12 cellular contexts compared by ENCODE assay signal in genomic region chr9:137705906-137706305, GRCh38.
DNase-seq lines count a peak whose midpoint lies in the region; ATAC-seq, FAIRE-seq and TF ChIP-seq lines count a peak whose summit lies in the region.
"Had no signal": no experiment of that assay in that cellular context is flagged by ENCODE, and none has a peak within 500 bp of the region (broad histone marks: within the 10 kb centered on the region; RNA-seq: fewer than 3 reads in every experiment).

No MANE protein-coding gene starts in this region.

- intact Hi-C loops in kidney (cut with DNase I), result no loop called here

- H3K4me3 ChIP-seq in GM06990 (replicated peaks; ENCODE audit: low read depth, low read length) (peak overlapping the region; percentile 44), kidney (ENCODE audit: low read length in 2 of 2) (no peak overlapping the region)

- TF ChIP-seq POLR2A in GM19099 (IDR thresholded peaks at IDR 0.05; ENCODE audit: extremely low read depth, insufficient read length, low read depth), result peak; percentile 3
- no peak for TF ChIP-seq POLR2A in erythroblast (IDR thresholded peaks at IDR 0.05; ENCODE audit: low read length)

- TF ChIP-seq CTCF in GM06990 (IDR thresholded peaks at IDR 0.05; ENCODE audit: insufficient read depth, low read length, poor library complexity, severe bottlenecking) (no peak), kidney (IDR thresholded peaks at IDR 0.05; ENCODE audit: borderline replicate concordance, extremely low read depth, insufficient read depth) (no peak)

- peak; percentile 24 for ATAC-seq in HG03066 (IDR thresholded peaks at IDR 0.05; ENCODE audit: low read depth, unreplicated experiment)
- ATAC-seq in esophagus mucosa, result peak; percentile 27
- no peak for ATAC-seq in HG03025 (IDR thresholded peaks at IDR 0.05; ENCODE audit: low FRiP score, unreplicated experiment)

- no peaks in the 10 kb centered on the region for H3K9me3 ChIP-seq in kidney (ENCODE audit: control insufficient read depth in 1 of 2, low read length in 2 of 2)

- H3K36me3 ChIP-seq in GM06990 (ENCODE audit: control insufficient read depth, insufficient read depth, low read length), result peaks cover 1% of the 10 kb centered on the region
- H3K36me3 ChIP-seq in kidney (ENCODE audit: control insufficient read depth in 1 of 2, insufficient read depth in 2 of 2, low read length in 2 of 2), result no peaks in the 10 kb centered on the region

- FAIRE-seq in kidney (lab: Jason Lieb, UNC), result no peak
- FAIRE-seq: astrocyte, endothelial cell of umbilical vein had no signal

- no peak for DNase-seq in GM06990 (ENCODE audit: extremely low read depth, insufficient read length)
- DNase-seq in kidney, result no peak
- no peak for DNase-seq in SIG-M5 (lab: John Stamatoyannopoulos, UW)
- DNase-seq in erythroblast (lab: John Stamatoyannopoulos, UW), result no peak
- DNase-seq: COR-L47, NCI-H2107 had no signal

- no peak overlapping the region for H3K27ac ChIP-seq in kidney (ENCODE audit: low read depth in 2 of 2, low read length in 2 of 2)

- no peaks in the 10 kb centered on the region for H3K27me3 ChIP-seq in GM06990 (replicated peaks; ENCODE audit: control insufficient read depth, insufficient read depth, low read length)

- H3K4me1 ChIP-seq in kidney (ENCODE audit: control insufficient read depth in 1 of 2, insufficient read depth in 1 of 2, low read depth in 1 of 2, low read length in 2 of 2), result peaks cover 5 to 10% of the 10 kb centered on the region in 2 donors

- no peak overlapping the region for H3K9ac ChIP-seq in kidney (ENCODE audit: low read length in 2 of 2)
